In genomic region chr16:10961231-10961630, GRCh38 we compare ENCODE assay signal across 9 cellular contexts. TPM values are rescaled to one million over a fixed set of nuclear protein-coding genes. Genes with fewer than 3 reads are reported as not detected.
DNase-seq lines count a peak whose midpoint lies in the region; ATAC-seq and TF ChIP-seq lines count a peak whose summit lies in the region.
"Had no signal": no experiment of that assay in that cellular context is flagged by ENCODE, and none has a peak within 500 bp of the region (broad histone marks: within the 10 kb centered on the region; RNA-seq: fewer than 3 reads in every experiment).

No MANE protein-coding gene starts in this region.

- H3K27me3 ChIP-seq in sigmoid colon, result no peaks in the 10 kb centered on the region
- no peaks in the 10 kb centered on the region for H3K27me3 ChIP-seq in Peyer's patch
- H3K27me3 ChIP-seq in right lobe of liver, result no peaks in the 10 kb centered on the region

- H3K27ac ChIP-seq in sigmoid colon (peak overlapping the region; percentile 43 to 82 (median 64)), Peyer's patch (no peak overlapping the region), right lobe of liver (no peak overlapping the region)

- TF ChIP-seq POLR2A in sigmoid colon (IDR thresholded peaks at IDR 0.05) (no peak), Peyer's patch (IDR thresholded peaks at IDR 0.05) (no peak), right lobe of liver (IDR thresholded peaks at IDR 0.05) (no peak)

- H3K27me3 Mint-ChIP-seq in T-helper 2 cell treated with Interferon-gamma antibody and Interleukin-4, amounts not matched to agents 5 μg/mL and 100 μg/mL, for 36 hours (ENCODE audit: low read depth), result no peaks in the 10 kb centered on the region

- WGBS in sigmoid colon, 2 donors, result 86 to 89% methylated on average over 7 of the region's 7 CpGs
- 72% methylated on average over 4 of the region's 7 CpGs for WGBS in right lobe of liver (ENCODE audit: insufficient coverage, low coverage, low lambda C conversion rate, missing lambda C conversion rate)

- intact Hi-C loops in sigmoid colon (cut with DNase I), result loop anchor here (10.0 kb wide), 2 partner anchors 704 to 834 kb away; partner anchors contain the start of genes SNN and ZC3H7A
- intact Hi-C loops in right lobe of liver (cut with DNase I), result no loop called here

- H3K4me3 ChIP-seq in fibroblast of villous mesenchyme (ENCODE audit: low read depth, low read length), result no peak overlapping the region
- no peak overlapping the region for H3K4me3 ChIP-seq in sigmoid colon
- no peak overlapping the region for H3K4me3 ChIP-seq in Peyer's patch
- no peak overlapping the region for H3K4me3 ChIP-seq in right lobe of liver

- H3K36me3 Mint-ChIP-seq in T-helper 2 cell treated with Interferon-gamma antibody and Interleukin-4, amounts not matched to agents 5 μg/mL and 100 μg/mL, for 36 hours (ENCODE audit: low read depth), result peaks cover 39% of the 10 kb centered on the region

- H3K4me1 ChIP-seq in sigmoid colon (peaks cover 0 to 27% (median 18%) of the 10 kb centered on the region in 4 donors), Peyer's patch (peaks cover 0 to 12% (median 5%) of the 10 kb centered on the region in 4 donors), right lobe of liver (peaks cover 0 to 18% (median 0%) of the 10 kb centered on the region in 4 donors)

- no peak for TF ChIP-seq CTCF in fibroblast of villous mesenchyme (IDR thresholded peaks at IDR 0.05; ENCODE audit: insufficient read depth, low read depth, low read length)
- TF ChIP-seq CTCF in sigmoid colon (IDR thresholded peaks at IDR 0.05), result no peak
- no peak for TF ChIP-seq CTCF in Peyer's patch (IDR thresholded peaks at IDR 0.05)
- no peak for TF ChIP-seq CTCF in right lobe of liver (IDR thresholded peaks at IDR 0.05)

- DNase-seq in EL, result peak; percentile 92
- DNase-seq in T-helper 2 cell treated with Interferon-gamma antibody and Interleukin-4, amounts not matched to agents 5 μg/mL and 100 μg/mL, for 36 hours (ENCODE audit: low spot score), result peak; percentile 60
- peak; percentile 87 for DNase-seq in fibroblast of villous mesenchyme (ENCODE audit: low read depth)
- DNase-seq in sigmoid colon, result peak; percentile 82
- DNase-seq in Peyer's patch, result no peak
- DNase-seq in right lobe of liver, result no peak
- DNase-seq in DMS153 (lab: John Stamatoyannopoulos, UW), result no peak
- DNase-seq: NCI-H345 had no signal

- H3K4me3 Mint-ChIP-seq in T-helper 2 cell treated with Interferon-gamma antibody and Interleukin-4, amounts not matched to agents 5 μg/mL and 100 μg/mL, for 36 hours, result no peak overlapping the region

- H3K4me1 Mint-ChIP-seq in T-helper 2 cell treated with Interferon-gamma antibody and Interleukin-4, amounts not matched to agents 5 μg/mL and 100 μg/mL, for 36 hours (ENCODE audit: low read depth), result peaks cover 73% of the 10 kb centered on the region

- peaks cover 3% of the 10 kb centered on the region for H3K9me3 Mint-ChIP-seq in T-helper 2 cell treated with Interferon-gamma antibody and Interleukin-4, amounts not matched to agents 5 μg/mL and 100 μg/mL, for 36 hours

- no peak overlapping the region for H3K27ac Mint-ChIP-seq in T-helper 2 cell treated with Interferon-gamma antibody and Interleukin-4, amounts not matched to agents 5 μg/mL and 100 μg/mL, for 36 hours

- peak in 1 of 4 donors; percentile 36 for TF ChIP-seq EP300 in sigmoid colon (IDR thresholded peaks at IDR 0.05)

- H3K36me3 ChIP-seq in sigmoid colon (peaks cover 0 to 23% (median 13%) of the 10 kb centered on the region in 4 donors), Peyer's patch (peaks cover 0 to 13% (median 0%) of the 10 kb centered on the region in 3 donors), right lobe of liver (peaks cover 0 to 21% (median 2%) of the 10 kb centered on the region in 4 donors)

- ATAC-seq in GM19463 (IDR thresholded peaks at IDR 0.05; ENCODE audit: unreplicated experiment) (no peak), right lobe of liver (no peak)

- no peaks in the 10 kb centered on the region for H3K9me3 ChIP-seq in sigmoid colon
- H3K9me3 ChIP-seq in Peyer's patch, result no peaks in the 10 kb centered on the region
- H3K9me3 ChIP-seq in right lobe of liver, result no peaks in the 10 kb centered on the region

RNA-seq across cellular contexts. Expression of gene CLEC16A, which starts 16.9 kb away (rescaled TPM):
- 28.7 and 32.4 TPM in 2 replicates for total RNA-seq in fibroblast of villous mesenchyme
- 10 to 100 TPM; 21.3 to 35.2 (median 29.5) TPM for total RNA-seq in sigmoid colon
- polyA plus RNA-seq in sigmoid colon, result 10 to 100 TPM in 2 of 3 donors, 1 to 10 TPM in 1; 9.6 to 24.6 (median 10.6) TPM
- total RNA-seq in Peyer's patch, result 100 to 1,000 TPM in 1 of 4 donors, 10 to 100 TPM in 3; 37.8 to 139 (median 64.3) TPM
- total RNA-seq in right lobe of liver, result 10 to 100 TPM; 15.2 to 25.9 (median 19.8) TPM

RNA-seq across cellular contexts. Expression of gene DEXI, which starts 19.0 kb away (rescaled TPM):
- total RNA-seq in fibroblast of villous mesenchyme (40.2 and 41.2 TPM in 2 replicates), sigmoid colon (10 to 100 TPM; 55.0 to 99.9 (median 77.4) TPM), Peyer's patch (10 to 100 TPM; 39.8 to 69.3 (median 60.9) TPM), right lobe of liver (10 to 100 TPM; 35.8 to 93.8 (median 54.1) TPM)
- polyA plus RNA-seq in sigmoid colon, result 10 to 100 TPM; 13.9 to 24.7 (median 18.6) TPM

Comparison
In these comparisons a context has a peak if more than half of its experiments do, and no peak if none do; other contexts are left out.
1. DNase-seq: peak in EL (single experiment), T-helper 2 cell treated with Interferon-gamma antibody and Interleukin-4, amounts not matched to agents 5 μg/mL and 100 μg/mL, for 36 hours (single experiment), fibroblast of villous mesenchyme (single experiment) and sigmoid colon (single experiment); none in Peyer's patch (0 of 3), right lobe of liver (0 of 3) and DMS153 (single experiment).
2. H3K27ac ChIP-seq: peak in sigmoid colon (4 of 4); none in Peyer's patch (0 of 4) and right lobe of liver (0 of 3).